ENCODE assay signal across 8 cellular contexts in genomic region chr11:64060861-64061444, GRCh38. TPM values are rescaled to one million over a fixed set of nuclear protein-coding genes. Genes with fewer than 3 reads are reported as not detected.
DNase-seq lines count a peak whose midpoint lies in the region; ATAC-seq and TF ChIP-seq lines count a peak whose summit lies in the region.

No MANE protein-coding gene starts in this region.

- no peaks in the 10 kb centered on the region for H3K4me1 ChIP-seq in breast epithelium
- no peaks in the 10 kb centered on the region for H3K4me1 ChIP-seq in mammary epithelial cell (ENCODE audit: insufficient read depth, low read length)
- H3K4me1 ChIP-seq in adipocyte (ENCODE audit: control insufficient read depth, insufficient read depth, low read length) = no peaks in the 10 kb centered on the region
- H3K4me1 ChIP-seq in iPS-15b (ENCODE audit: control insufficient read depth, insufficient read depth, low read length) = no peaks in the 10 kb centered on the region

- in situ Hi-C loops in mammary epithelial cell (cut with MboI; ENCODE audit: low sequenced_read_pairs in 2 of 2) = no loop called here

- H2AFZ ChIP-seq in mammary epithelial cell (ENCODE audit: low read depth, low read length) = no peak overlapping the region

- BruUV-seq in mammary epithelial cell (replicated peaks; lab: Mats Ljungman, UMichigan) = no TSS peak

- H3K4me2 ChIP-seq in mammary epithelial cell (ENCODE audit: insufficient read depth, low read depth, low read length) = no peak overlapping the region

- H3K9ac ChIP-seq in mammary epithelial cell (ENCODE audit: insufficient read depth, low read length) = no peak overlapping the region
- peak overlapping the region; percentile 67 for H3K9ac ChIP-seq in SK-N-MC (ENCODE audit: insufficient read length)
- H3K9ac ChIP-seq in adipocyte (ENCODE audit: low read length) = peak overlapping the region; percentile 70
- H3K9ac ChIP-seq in iPS-15b (ENCODE audit: low read depth, low read length) = no peak overlapping the region

- TF ChIP-seq CTCF in breast epithelium (IDR thresholded peaks at IDR 0.05) (no peak), mammary epithelial cell (conservative IDR thresholded peaks at IDR 0.05 in 1 of 2, IDR thresholded peaks at IDR 0.05 in 1 of 2; ENCODE audit: extremely low read depth in 1 of 2, insufficient read depth in 1 of 2, low read depth in 1 of 2, low read length in 2 of 2) (no peak)

- ATAC-seq in GM19397 (IDR thresholded peaks at IDR 0.05; ENCODE audit: unreplicated experiment) = no peak

- DNase-seq in breast epithelium (ENCODE audit: low spot score in 2 of 2) (no peak), mammary epithelial cell (no peak), SK-N-MC (ENCODE audit: low read depth, low spot score) (no peak), adipocyte (ENCODE audit: low read depth) (peak; percentile 69), NCI-H1930 (lab: John Stamatoyannopoulos, UW) (no peak)
- DNase-seq in stimulated activated CD4-positive, alpha-beta T cell treated with anti-CD3 and anti-CD28 coated beads, Interleukin-12 subunit alpha, Interleukin-12 subunit beta, amount 100 ng/mL, for 4 hours = peak; percentile 53

- 77% methylated on average over 17 of the region's 42 CpGs for WGBS in mammary epithelial cell (ENCODE audit: low coverage, missing lambda C conversion rate)

- H3K36me3 ChIP-seq in breast epithelium = no peaks in the 10 kb centered on the region
- no peaks in the 10 kb centered on the region for H3K36me3 ChIP-seq in mammary epithelial cell (ENCODE audit: insufficient read depth, low read length)
- H3K36me3 ChIP-seq in SK-N-MC (ENCODE audit: insufficient read depth, low read length) = no peaks in the 10 kb centered on the region
- H3K36me3 ChIP-seq in adipocyte (ENCODE audit: control insufficient read depth, insufficient read depth, low read length, severe bottlenecking) = no peaks in the 10 kb centered on the region
- no peaks in the 10 kb centered on the region for H3K36me3 ChIP-seq in iPS-15b (ENCODE audit: control insufficient read depth, insufficient read depth, low read length)

- intact Hi-C loops in breast epithelium (cut with DNase I; ENCODE audit: low total_unique reads) (no loop called here), mammary epithelial cell (cut with micrococcal nuclease) (no loop called here)

- H3K27ac ChIP-seq in breast epithelium = no peak overlapping the region
- no peak overlapping the region for H3K27ac ChIP-seq in mammary epithelial cell (ENCODE audit: insufficient read depth, low read depth, low read length)
- 0 out of 2 replicates have a peak overlapping the region, but pooled peaks have one; percentile 31 for H3K27ac ChIP-seq in SK-N-MC

- peak overlapping the region; percentile 21 to 58 (median 26) for H3K4me3 ChIP-seq in breast epithelium
- no peak overlapping the region for H3K4me3 ChIP-seq in mammary epithelial cell (replicated peaks in 1 of 3; ENCODE audit: insufficient read depth in 1 of 3, low read depth in 2 of 3, low read length in 3 of 3)
- peak overlapping the region; percentile 79 for H3K4me3 ChIP-seq in SK-N-MC
- H3K4me3 ChIP-seq in adipocyte (ENCODE audit: low read length) = peak overlapping the region; percentile 80
- H3K4me3 ChIP-seq in iPS-15b (ENCODE audit: low read depth, low read length) = peak overlapping the region; percentile 65

- H3K27me3 ChIP-seq in breast epithelium (no peaks in the 10 kb centered on the region), mammary epithelial cell (ENCODE audit: insufficient read depth, low read length) (no peaks in the 10 kb centered on the region), adipocyte (replicated peaks; ENCODE audit: control insufficient read depth, insufficient read depth, low read length) (peaks cover 12% of the 10 kb centered on the region), iPS-15b (ENCODE audit: control insufficient read depth, insufficient read depth, low read length) (peaks cover 25% of the 10 kb centered on the region)

- no peaks in the 10 kb centered on the region for H4K20me1 ChIP-seq in mammary epithelial cell (ENCODE audit: insufficient read depth, low read length)

- TF ChIP-seq POLR2A in breast epithelium (IDR thresholded peaks at IDR 0.05) = no peak

- CTCF ChIA-PET in mammary epithelial cell (lab: Charles Lee; ENCODE audit: low non-redundant PET) = no interaction called here

- H3K9me3 ChIP-seq in breast epithelium (no peaks in the 10 kb centered on the region), mammary epithelial cell (replicated peaks; ENCODE audit: insufficient read depth, low read length) (no peaks in the 10 kb centered on the region), SK-N-MC (ENCODE audit: low read depth, low read length) (no peaks in the 10 kb centered on the region), adipocyte (ENCODE audit: control insufficient read depth, low read length) (no peaks in the 10 kb centered on the region), iPS-15b (ENCODE audit: control insufficient read depth, insufficient read depth, low read length) (no peaks in the 10 kb centered on the region)

- H3K79me2 ChIP-seq in mammary epithelial cell (ENCODE audit: insufficient read depth, low read length) = no peaks in the 10 kb centered on the region

- dilution Hi-C loops in mammary epithelial cell (cut with HindIII; ENCODE audit: low sequenced_read_pairs) = no loop called here

RNA-seq across cellular contexts. Expression of gene FLRT1, which starts 25.2 kb away (rescaled TPM):
- total RNA-seq in breast epithelium (not detected), mammary epithelial cell (under 1 TPM; 0.16 to 0.33 TPM)
- 0.02 TPM for polyA plus RNA-seq in mammary epithelial cell
- polyA minus RNA-seq in mammary epithelial cell = not detected

Comparison
In these comparisons a context has a peak if more than half of its experiments do, and no peak if none do; other contexts are left out.
1. H3K4me3 ChIP-seq: peak in breast epithelium (3 of 3), SK-N-MC (single experiment), adipocyte (single experiment) and iPS-15b (single experiment); none in mammary epithelial cell (0 of 3).
2. DNase-seq: peak in adipocyte (single experiment) and stimulated activated CD4-positive, alpha-beta T cell treated with anti-CD3 and anti-CD28 coated beads, Interleukin-12 subunit alpha, Interleukin-12 subunit beta, amount 100 ng/mL, for 4 hours (single experiment); none in breast epithelium (0 of 2), mammary epithelial cell (single experiment), SK-N-MC (single experiment) and NCI-H1930 (0 of 2).
3. H3K9ac ChIP-seq: peak in SK-N-MC (single experiment) and adipocyte (single experiment); none in mammary epithelial cell (single experiment) and iPS-15b (single experiment).